10 cellular contexts compared by ENCODE assay signal in genomic region chr9:37995348-37995737, GRCh38.
DNase-seq lines count a peak whose midpoint lies in the region; ATAC-seq, FAIRE-seq and TF ChIP-seq lines count a peak whose summit lies in the region.
"Had no signal": no experiment of that assay in that cellular context is flagged by ENCODE, and none has a peak within 500 bp of the region (broad histone marks: within the 10 kb centered on the region; RNA-seq: fewer than 3 reads in every experiment).

No MANE protein-coding gene starts in this region.

- H3K4me1 Mint-ChIP-seq in endothelial cell (ENCODE audit: unreplicated experiment): peaks cover 36% of the 10 kb centered on the region

- H3K4me3 ChIP-seq in IMR-90 (ENCODE audit: insufficient read depth, low read depth, low read length): no peak overlapping the region
- H3K4me3 ChIP-seq in GM12878: no peak overlapping the region

- H4K20me1 ChIP-seq in IMR-90 (ENCODE audit: insufficient read depth, low read length): peaks cover 42% of the 10 kb centered on the region
- no peaks in the 10 kb centered on the region for H4K20me1 ChIP-seq in GM12878 (ENCODE audit: control insufficient read depth, insufficient read depth)

- H3K27ac ChIP-seq in IMR-90 (ENCODE audit: insufficient read depth, low read length) (peak overlapping the region; percentile 80), GM12878 (ENCODE audit: control insufficient read depth, insufficient read depth) (peak overlapping the region; percentile 36), substantia nigra (ENCODE audit: low read depth, low read length, poor library complexity, severe bottlenecking) (peak overlapping the region; percentile 99)

- no peaks in the 10 kb centered on the region for H3K79me2 ChIP-seq in GM12878 (ENCODE audit: control insufficient read depth, insufficient read depth, low read length)

- H3K4me3 Mint-ChIP-seq in endothelial cell (ENCODE audit: unreplicated experiment): no peak overlapping the region

- peak overlapping the region; percentile 80 for H2AK9ac ChIP-seq in IMR-90 (replicated peaks; ENCODE audit: low read depth, low read length, poor library complexity)

- FAIRE-seq in GM12878 (lab: Jason Lieb, UNC) (no peak), H54 (lab: Jason Lieb, UNC) (no peak)
- FAIRE-seq: small intestine had no signal

- H3K27me3 ChIP-seq in IMR-90 (ENCODE audit: control insufficient read depth, insufficient read depth, low read length) (no peaks in the 10 kb centered on the region), GM12878 (replicated peaks in 1 of 2; ENCODE audit: control insufficient read depth in 2 of 2, insufficient read depth in 2 of 2, low read length in 1 of 2) (no peaks in the 10 kb centered on the region)

- CTCF ChIA-PET in IMR-90 (lab: Yijun Ruan, JAX): no interaction called here
- CTCF ChIA-PET in GM12878 (lab: Yijun Ruan, JAX): interaction anchor here (1.1 to 1.8 kb wide), 3 partner anchors 35 to 82 kb away, joined by 4 to 6 read pairs (median 4); no protein-coding TSS in a partner anchor

- peaks cover 6% of the 10 kb centered on the region for H3K27me3 Mint-ChIP-seq in endothelial cell (ENCODE audit: unreplicated experiment)

- peak overlapping the region; percentile 38 to 79 for H4K8ac ChIP-seq in IMR-90 (ENCODE audit: low read depth in 2 of 2, low read length in 2 of 2)

- no peak; the same call in 1 of the 2 replicates for ATAC-seq in IMR-90 (ENCODE audit: low read depth)
- ATAC-seq in GM12878: no peak
- ATAC-seq in left colon: peak; percentile 11

- POLR2A ChIA-PET in IMR-90 (lab: Charles Lee; ENCODE audit: unreplicated experiment): no interaction called here
- POLR2A ChIA-PET in GM12878 (lab: Charles Lee): interaction anchor here (0.5 kb wide), 1 partner anchor 185 kb away, joined by 5 read pairs; no protein-coding TSS in a partner anchor

- H2BK5ac ChIP-seq in IMR-90 (ENCODE audit: low read depth, low read length, poor library complexity, severe bottlenecking): peak overlapping the region; percentile 82

- no peak for TF ChIP-seq CTCF in IMR-90 (conservative IDR thresholded peaks at IDR 0.05; ENCODE audit: low read depth, low read length)
- TF ChIP-seq CTCF in GM12878 (IDR thresholded peaks at IDR 0.05 in 2 of 3, conservative IDR thresholded peaks at IDR 0.05 in 1 of 3; ENCODE audit: control insufficient read depth in 2 of 3, extremely low read depth in 1 of 3, insufficient read depth in 1 of 3, low read depth in 3 of 3, low read length in 3 of 3): no peak
- no peak for TF ChIP-seq CTCF in endothelial cell (IDR thresholded peaks at IDR 0.05; ENCODE audit: unreplicated experiment)

- H2BK20ac ChIP-seq in IMR-90 (ENCODE audit: low read depth, low read length): peak overlapping the region; percentile 10; the same call in 1 of the 2 replicates

- H4K91ac ChIP-seq in IMR-90 (ENCODE audit: insufficient read depth, low read depth, low read length): peak overlapping the region; percentile 71

- peaks cover 41% of the 10 kb centered on the region for H3K9me1 ChIP-seq in IMR-90 (ENCODE audit: insufficient read depth, low read length)

- peak overlapping the region; percentile 86 for H3K4ac ChIP-seq in IMR-90 (ENCODE audit: low read depth, low read length)

- peak overlapping the region; percentile 26; the same call in 1 of the 2 replicates for H2BK120ac ChIP-seq in IMR-90 (ENCODE audit: low read depth, low read length)

- in situ Hi-C loops in IMR-90 (cut with MboI; ENCODE audit: low sequenced_read_pairs) (no loop called here), GM12878 (cut with MboI) (loop anchor here (25.0 kb wide), 1 partner anchor 1058 kb away; no protein-coding TSS in a partner anchor)

- H3K4me1 ChIP-seq in IMR-90 (ENCODE audit: control insufficient read depth, insufficient read depth, low read length) (peaks cover 44% of the 10 kb centered on the region), GM12878 (ENCODE audit: control insufficient read depth, insufficient read depth, low read length) (peaks cover 52% of the 10 kb centered on the region)

- peak overlapping the region; percentile 27; the same call in 1 of the 2 replicates for H3K56ac ChIP-seq in IMR-90 (ENCODE audit: extremely low read depth, insufficient read depth, low read length)

- TF ChIP-seq RAD21 in IMR-90 (IDR thresholded peaks at IDR 0.05; ENCODE audit: low read length) (no peak), GM12878 (IDR thresholded peaks at IDR 0.05; ENCODE audit: insufficient read depth, low read depth, low read length) (no peak)

- SMC1A ChIA-PET in GM12878 (lab: Charles Lee; ENCODE audit: uncharacterized antibody, unreplicated experiment): interaction anchor here (0.8 to 3.8 kb wide), 7 partner anchors 12 to 92 kb away, joined by 3 to 23 read pairs (median 3); no protein-coding TSS in a partner anchor

- peak overlapping the region; percentile 43; the same call in 1 of the 3 replicates for H2BK15ac ChIP-seq in IMR-90 (ENCODE audit: low read depth, low read length)

- BruUV-seq in IMR-90 (replicated peaks; lab: Mats Ljungman, UMichigan) (no TSS peak), GM12878 (replicated peaks; lab: Mats Ljungman, UMichigan) (no TSS peak)

- H3K36me3 ChIP-seq in IMR-90 (ENCODE audit: control insufficient read depth, insufficient read depth, low read length): peaks cover 11% of the 10 kb centered on the region
- H3K36me3 ChIP-seq in GM12878 (ENCODE audit: control insufficient read depth in 2 of 2, insufficient read depth in 2 of 2, low read length in 1 of 2): no peaks in the 10 kb centered on the region

- RAD21 ChIA-PET in GM12878 (lab: Charles Lee; ENCODE audit: unreplicated experiment): interaction anchor here (0.9 to 2.6 kb wide), 10 partner anchors 13 to 165 kb away, joined by 3 to 10 read pairs (median 4); no protein-coding TSS in a partner anchor

- no peak for TF ChIP-seq POLR2A in IMR-90 (IDR thresholded peaks at IDR 0.05; ENCODE audit: low read depth, low read length)
- TF ChIP-seq POLR2A in GM12878 (IDR thresholded peaks at IDR 0.05; ENCODE audit: low read depth, low read length): no peak
- TF ChIP-seq POLR2A in H54 (IDR thresholded peaks at IDR 0.05; ENCODE audit: low read depth, low read length): no peak

- no peak for TF ChIP-seq EP300 in GM12878 (IDR thresholded peaks at IDR 0.05; ENCODE audit: borderline replicate concordance in 1 of 2, control insufficient read depth in 1 of 2, low read depth in 2 of 2, low read length in 2 of 2)

- peak overlapping the region; percentile 36; the same call in 1 of the 2 replicates for H3K23ac ChIP-seq in IMR-90 (ENCODE audit: low read depth, low read length)

- H3K9me3 Mint-ChIP-seq in endothelial cell (ENCODE audit: unreplicated experiment): no peaks in the 10 kb centered on the region

- no CpG with 5 or more reads among the region's 6 CpGs for whole genome bisulfite sequencing in IMR-90 (ENCODE audit: extremely low coverage in 2 of 2, insufficient read length in 1 of 2), 2 experiments
- 29% methylated on average over 5 of the region's 6 CpGs for WGBS in GM12878 (ENCODE audit: insufficient coverage, insufficient replicate concordance, low lambda C conversion rate, missing lambda C conversion rate)

- peak overlapping the region; percentile 63 for H3K4me2 ChIP-seq in IMR-90 (ENCODE audit: low read depth, low read length)
- H3K4me2 ChIP-seq in GM12878 (ENCODE audit: control insufficient read depth, insufficient read depth): peak overlapping the region; percentile 82

- peak overlapping the region; percentile 35 for H4K5ac ChIP-seq in IMR-90 (ENCODE audit: low read depth, low read length)

- H3K14ac ChIP-seq in IMR-90 (replicated peaks; ENCODE audit: low read depth, low read length): peak overlapping the region; percentile 66

- DNase-seq in IMR-90: no peak
- DNase-seq in GM12878 (ENCODE audit: low read depth, low spot score): no peak
- DNase-seq in left colon: no peak
- DNase-seq in substantia nigra (lab: John Stamatoyannopoulos, UW): no peak
- DNase-seq in H54 (ENCODE audit: insufficient read length, low spot score): no peak
- no peak for DNase-seq in endothelial cell (ENCODE audit: low spot score)
- no peak for DNase-seq in NCI-H526 treated with DMSO at 0.1 percent for 48 hours (lab: John Stamatoyannopoulos, UW)
- no peak for DNase-seq in SKM-1 treated with dmso at 0.1 percent for 144 hours (lab: John Stamatoyannopoulos, UW; ENCODE audit: unreplicated experiment)
- DNase-seq: activated CD4-positive, alpha-beta T cell treated with anti-CD3 and anti-CD28 coated beads for 4 hours had no signal

- H2AFZ ChIP-seq in IMR-90 (replicated peaks; ENCODE audit: low read length, poor library complexity): peak overlapping the region; percentile 45
- H2AFZ ChIP-seq in GM12878 (ENCODE audit: control insufficient read depth, low read depth, low read length): no peak overlapping the region; the same call in 1 of the 2 replicates

- peak overlapping the region; percentile 56 for H3K18ac ChIP-seq in IMR-90 (ENCODE audit: low read depth, low read length)

- H3K79me1 ChIP-seq in IMR-90 (ENCODE audit: low read depth in 1 of 2, low read length in 2 of 2): peaks cover 46 to 95% of the 10 kb centered on the region in 2 experiments

- peaks cover 9% of the 10 kb centered on the region for H3K36me3 Mint-ChIP-seq in endothelial cell (ENCODE audit: low read depth, unreplicated experiment)

- peak overlapping the region; percentile 37 for H3K9ac ChIP-seq in IMR-90 (ENCODE audit: low read depth, low read length)
- H3K9ac ChIP-seq in GM12878 (ENCODE audit: control insufficient read depth, insufficient read depth, low read length): no peak overlapping the region

- no peak overlapping the region for H3K27ac Mint-ChIP-seq in endothelial cell (ENCODE audit: unreplicated experiment)

- dilution Hi-C loops in IMR-90 (cut with HindIII; ENCODE audit: low sequenced_read_pairs, unreplicated experiment): no loop called here

- H3K9me3 ChIP-seq in IMR-90 (ENCODE audit: control insufficient read depth, insufficient read depth, low read length) (no peaks in the 10 kb centered on the region), GM12878 (replicated peaks; ENCODE audit: control insufficient read depth, insufficient read depth, low read length) (no peaks in the 10 kb centered on the region)

- intact Hi-C loops in IMR-90 (cut with micrococcal nuclease): loop anchor here (1.0 kb wide), 1 partner anchor 43 kb away; no protein-coding TSS in a partner anchor
- intact Hi-C loops in GM12878 (cut with micrococcal nuclease; ENCODE audit: unreplicated experiment): no loop called here
- intact Hi-C loops in left colon (cut with DNase I, micrococcal nuclease): no loop called here

- H2AK5ac ChIP-seq in IMR-90 (ENCODE audit: low read depth, low read length): peak overlapping the region; percentile 80

TF ChIP-seq in IMR-90, 13 proteins besides CTCF, POLR2A, EP300 and RAD21:
- TF ChIP-seq BHLHE40 (IDR thresholded peaks at IDR 0.05; ENCODE audit: low read depth, low read length) (no peak), SMC3 (IDR thresholded peaks at IDR 0.05; ENCODE audit: low read depth, low read length) (no peak), RCOR1 (IDR thresholded peaks at IDR 0.05; ENCODE audit: insufficient replicate concordance, low read length) (no peak), CEBPB (IDR thresholded peaks at IDR 0.05; ENCODE audit: low read depth, low read length) (peak; percentile 65)

TF ChIP-seq in GM12878, 131 proteins besides CTCF, POLR2A, EP300 and RAD21 (continues in another document):
- TF ChIP-seq MEF2A (IDR thresholded peaks at IDR 0.05; ENCODE audit: insufficient read depth, low read depth, low read length): no peak
- TF ChIP-seq CREM (IDR thresholded peaks at IDR 0.05; ENCODE audit: low read depth): no peak
- peak; percentile 28 for TF ChIP-seq IKZF1 (conservative IDR thresholded peaks at IDR 0.05)

Comparison
In these comparisons a context has a peak if more than half of its experiments do, and no peak if none do; other contexts are left out.
1. H3K27ac ChIP-seq: peak in every context shown above with its lines; median percentile 99 in substantia nigra; 80 in IMR-90; 36 in GM12878.